In the genomic region with DNA sequence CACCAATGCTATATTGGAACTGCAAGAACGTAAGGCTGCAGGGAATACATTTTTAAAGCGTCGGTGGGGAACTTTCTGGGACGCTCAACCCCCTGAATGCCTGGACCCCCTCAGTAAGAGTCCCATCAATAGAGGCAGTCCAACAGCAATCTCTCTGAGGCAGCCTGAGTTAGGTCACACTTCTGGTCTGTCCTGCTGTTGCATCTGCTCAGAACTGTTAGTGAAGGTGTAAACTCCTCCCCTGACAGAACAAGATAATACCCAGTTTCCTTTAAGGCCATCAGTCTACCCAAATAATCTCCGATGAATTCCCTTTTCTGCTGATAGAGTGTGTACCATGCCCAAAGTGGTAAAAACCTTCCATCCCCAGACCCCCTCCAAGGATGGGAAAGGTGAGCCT, we compare ENCODE assay signal across 8 cellular contexts. TPM values are rescaled to one million over a fixed set of nuclear protein-coding genes. Genes with fewer than 3 reads are reported as not detected.
A peak's percentile ranks its signal among the peaks of the same experiment; 100 is the strongest.
DNase-seq lines count a peak whose midpoint lies in the region; ATAC-seq and TF ChIP-seq lines count a peak whose summit lies in the region.

No MANE protein-coding gene starts in this region.

- TF ChIP-seq CTCF in heart left ventricle (IDR thresholded peaks at IDR 0.05) (no peak), right lobe of liver (IDR thresholded peaks at IDR 0.05) (no peak), upper lobe of left lung (IDR thresholded peaks at IDR 0.05) (no peak)

- H3K4me1 Mint-ChIP-seq in activated naive CD8-positive, alpha-beta T cell treated with anti-CD3 and anti-CD28 coated beads, Interleukin-2, amount 10 ng/mL, durations not matched to agents 7 days and 5 days, result peaks cover 23% of the 10 kb centered on the region

- peak overlapping the region; percentile 99 for H3K4me3 Mint-ChIP-seq in activated naive CD8-positive, alpha-beta T cell treated with anti-CD3 and anti-CD28 coated beads, Interleukin-2, amount 10 ng/mL, durations not matched to agents 7 days and 5 days

- no peak for TF ChIP-seq EP300 in upper lobe of left lung (IDR thresholded peaks at IDR 0.05)

- no peaks in the 10 kb centered on the region for H3K36me3 ChIP-seq in heart left ventricle
- H3K36me3 ChIP-seq in right lobe of liver, result no peaks in the 10 kb centered on the region
- no peaks in the 10 kb centered on the region for H3K36me3 ChIP-seq in upper lobe of left lung

- 41 to 62% (median 44%) methylated on average over 5 of the region's 5 CpGs for WGBS in heart left ventricle, 4 donors
- WGBS in right lobe of liver (ENCODE audit: insufficient coverage, low coverage, low lambda C conversion rate, missing lambda C conversion rate), result 71% methylated on average over 5 of the region's 5 CpGs
- WGBS in upper lobe of left lung, 2 donors, result 73 to 81% methylated on average over 5 of the region's 5 CpGs

- H3K27ac ChIP-seq in heart left ventricle (peak overlapping the region in 5 of 12 donors; percentile 86 to 92 (median 88)), right lobe of liver (no peak overlapping the region), upper lobe of left lung (no peak overlapping the region)

- H3K4me3 ChIP-seq in heart left ventricle (peak overlapping the region in 11 of 12 donors; percentile 85 to 99 (median 96)), right lobe of liver (peak overlapping the region; percentile 39 to 85 (median 84)), upper lobe of left lung (peak overlapping the region in 3 of 4 donors; percentile 76 to 97 (median 82))

- H3K9me3 Mint-ChIP-seq in activated naive CD8-positive, alpha-beta T cell treated with anti-CD3 and anti-CD28 coated beads, Interleukin-2, amount 10 ng/mL, durations not matched to agents 7 days and 5 days, result peaks cover 6% of the 10 kb centered on the region

- peaks cover 0 to 23% (median 16%) of the 10 kb centered on the region in 12 donors for H3K4me1 ChIP-seq in heart left ventricle
- H3K4me1 ChIP-seq in right lobe of liver, result peaks cover 0 to 16% (median 7%) of the 10 kb centered on the region in 4 donors
- peaks cover 12 to 23% (median 17%) of the 10 kb centered on the region in 4 donors for H3K4me1 ChIP-seq in upper lobe of left lung

- H3K36me3 Mint-ChIP-seq in activated naive CD8-positive, alpha-beta T cell treated with anti-CD3 and anti-CD28 coated beads, Interleukin-2, amount 10 ng/mL, durations not matched to agents 7 days and 5 days, result peaks cover 16% of the 10 kb centered on the region

- TF ChIP-seq POLR2A in heart left ventricle (IDR thresholded peaks at IDR 0.05) (no peak), right lobe of liver (IDR thresholded peaks at IDR 0.05) (no peak), upper lobe of left lung (IDR thresholded peaks at IDR 0.05) (no peak)

- H3K27me3 ChIP-seq in heart left ventricle (no peaks in the 10 kb centered on the region), right lobe of liver (no peaks in the 10 kb centered on the region), upper lobe of left lung (no peaks in the 10 kb centered on the region)

- no peak overlapping the region for H3K27ac Mint-ChIP-seq in activated naive CD8-positive, alpha-beta T cell treated with anti-CD3 and anti-CD28 coated beads, Interleukin-2, amount 10 ng/mL, durations not matched to agents 7 days and 5 days

- H3K27me3 Mint-ChIP-seq in activated naive CD8-positive, alpha-beta T cell treated with anti-CD3 and anti-CD28 coated beads, Interleukin-2, amount 10 ng/mL, durations not matched to agents 7 days and 5 days, result no peaks in the 10 kb centered on the region

- H3K9me3 ChIP-seq in heart left ventricle (peaks cover 0 to 29% (median 10%) of the 10 kb centered on the region in 12 donors), right lobe of liver (peaks cover 0 to 5% (median 0%) of the 10 kb centered on the region in 4 donors), upper lobe of left lung (peaks cover 4 to 8% (median 5%) of the 10 kb centered on the region in 4 donors)

- POLR2A ChIA-PET in activated naive CD8-positive, alpha-beta T cell treated with anti-CD3 and anti-CD28 coated beads, Interleukin-2, amount 10 ng/mL, durations not matched to agents 7 days and 5 days (lab: Charles Lee), result interaction anchor here (2.2 kb wide), 1 partner anchor 116 kb away, joined by 19 read pairs; a partner anchor contains a TSS

- DNase-seq in heart left ventricle, result no peak
- no peak for DNase-seq in left ventricle myocardium superior
- DNase-seq in activated naive CD8-positive, alpha-beta T cell treated with anti-CD3 and anti-CD28 coated beads, Interleukin-2, amount 10 ng/mL, durations not matched to agents 7 days and 5 days, result no peak
- DNase-seq in right lobe of liver, result no peak
- DNase-seq in upper lobe of left lung, result no peak
- no peak for DNase-seq in NCI-H128 (lab: John Stamatoyannopoulos, UW; ENCODE audit: unreplicated experiment)

- intact Hi-C loops in heart left ventricle (cut with DNase I), result no loop called here
- intact Hi-C loops in left ventricle myocardium superior (cut with micrococcal nuclease), result no loop called here
- intact Hi-C loops in right lobe of liver (cut with DNase I), result no loop called here

- ATAC-seq in heart left ventricle (no peak), left ventricle myocardium superior (no peak), right lobe of liver (no peak), upper lobe of left lung (ENCODE audit: low FRiP score in 2 of 2) (no peak), GM19397 (IDR thresholded peaks at IDR 0.05; ENCODE audit: unreplicated experiment) (no peak), HG03342 (IDR thresholded peaks at IDR 0.05; ENCODE audit: unreplicated experiment) (no peak)
- no peak for ATAC-seq in activated naive CD8-positive, alpha-beta T cell treated with anti-CD3 and anti-CD28 coated beads, Interleukin-2, amount 10 ng/mL, durations not matched to agents 7 days and 5 days (ENCODE audit: low read depth)

RNA-seq across cellular contexts. Expression of a gene that starts 1.1 kb away (rescaled TPM):
- total RNA-seq in heart left ventricle, result 10 to 100 TPM in 2 of 9 donors, 1 to 10 TPM in 7; 5.7 to 11.6 (median 9.1) TPM
- 1 to 10 TPM; 2.6 to 9.5 TPM for polyA plus RNA-seq in heart left ventricle
- total RNA-seq in left ventricle myocardium superior, result 8.4 TPM
- 10 to 100 TPM; 19.9 to 20.1 TPM for total RNA-seq in activated naive CD8-positive, alpha-beta T cell treated with anti-CD3 and anti-CD28 coated beads, Interleukin-2, amount 10 ng/mL, durations not matched to agents 7 days and 5 days
- total RNA-seq in right lobe of liver, result 10 to 100 TPM in 2 of 6 experiments, 1 to 10 TPM in 4; 5.7 to 11.2 (median 6.5) TPM
- 10 to 100 TPM in 4 of 6 donors, 1 to 10 TPM in 2; 8.9 to 22.4 (median 12.5) TPM for total RNA-seq in upper lobe of left lung
